ENCODE assay signal across 9 cellular contexts in genomic region chr6:137218473-137218916, GRCh38. TPM values are rescaled to one million over a fixed set of nuclear protein-coding genes. Genes with fewer than 3 reads are reported as not detected.
DNase-seq lines count a peak whose midpoint lies in the region; ATAC-seq and TF ChIP-seq lines count a peak whose summit lies in the region.
"Had no signal": no experiment of that assay in that cellular context is flagged by ENCODE, and none has a peak within 500 bp of the region (broad histone marks: within the 10 kb centered on the region; RNA-seq: fewer than 3 reads in every experiment).

No MANE protein-coding gene starts in this region.

- H3K27me3 Mint-ChIP-seq in osteocyte (ENCODE audit: unreplicated experiment): no peaks in the 10 kb centered on the region

- no peaks in the 10 kb centered on the region for H3K9me3 Mint-ChIP-seq in osteocyte (ENCODE audit: unreplicated experiment)

- H2AFZ ChIP-seq in OCI-LY7 (ENCODE audit: low read length): peak overlapping the region; percentile 71; the same call in 1 of the 2 replicates

- peaks cover 69% of the 10 kb centered on the region for H3K4me1 ChIP-seq in OCI-LY7 (ENCODE audit: insufficient read depth, low read length, poor library complexity, severe bottlenecking)

- peak overlapping the region; percentile 90 for H3K4me3 ChIP-seq in OCI-LY7 (ENCODE audit: low read depth, low read length, poor library complexity, severe bottlenecking)

- H3K4me3 Mint-ChIP-seq in osteocyte (ENCODE audit: unreplicated experiment): peak overlapping the region; percentile 92

- in situ Hi-C loops in GM13976 (cut with MboI; ENCODE audit: low sequenced_read_pairs, unreplicated experiment): no loop called here

- peak; percentile 16 for DNase-seq in A172 (ENCODE audit: low spot score)
- DNase-seq in GM13976 (ENCODE audit: low spot score): peak; percentile 45
- peak; percentile 51 for DNase-seq in OCI-LY7 (ENCODE audit: low spot score)
- peak; percentile 28 for DNase-seq in activated naive CD4-positive, alpha-beta T cell treated with anti-CD3 and anti-CD28 coated beads, Interleukin-2, amount 50 U/mL, for 16 hours
- DNase-seq in globus pallidus (ENCODE audit: low spot score): peak; percentile 47
- DNase-seq in osteocyte (ENCODE audit: extremely low spot score, unreplicated experiment): no peak

- H3K36me3 Mint-ChIP-seq in osteocyte (ENCODE audit: unreplicated experiment): no peaks in the 10 kb centered on the region

- ATAC-seq in HG03025 (IDR thresholded peaks at IDR 0.05; ENCODE audit: low FRiP score, unreplicated experiment) (peak; percentile 37), HG02970 (IDR thresholded peaks at IDR 0.05; ENCODE audit: low FRiP score, unreplicated experiment) (no peak)

- no TSS peak for BruUV-seq in OCI-LY7 (replicated peaks; lab: Mats Ljungman, UMichigan)

- POLR2A ChIA-PET in OCI-LY7 (lab: Charles Lee): interaction anchor here (0.9 to 1.5 kb wide), 3 partner anchors 10 to 16 kb away, joined by 4 to 5 read pairs (median 5); no protein-coding TSS in a partner anchor

- peaks cover 6% of the 10 kb centered on the region; the same call in 1 of the 2 replicates for H4K20me1 ChIP-seq in OCI-LY7 (ENCODE audit: insufficient read depth, low read length)

- TF ChIP-seq CTCF in GM13976 (IDR thresholded peaks at IDR 0.05; ENCODE audit: borderline replicate concordance, control extremely low read depth, extremely low read depth, insufficient read depth, missing control alignments) (no peak), OCI-LY7 (conservative IDR thresholded peaks at IDR 0.05; ENCODE audit: low read length) (no peak), osteocyte (IDR thresholded peaks at IDR 0.05) (no peak)

- peak overlapping the region; percentile 59 for H3K27ac ChIP-seq in OCI-LY7 (ENCODE audit: low read depth, low read length, poor library complexity, severe bottlenecking)

- H3K9me2 ChIP-seq in OCI-LY7 (ENCODE audit: insufficient read depth, low read length): no peaks in the 10 kb centered on the region

- CTCF ChIA-PET in OCI-LY7 (lab: Charles Lee; ENCODE audit: unreplicated experiment): no interaction called here

- intact Hi-C loops in OCI-LY7 (cut with micrococcal nuclease; ENCODE audit: unreplicated experiment): loop anchor here (2.0 kb wide), 2 partner anchors 116 to 124 kb away; no protein-coding TSS in a partner anchor

- H3K9me3 ChIP-seq in OCI-LY7 (ENCODE audit: low read length): no peaks in the 10 kb centered on the region; the same call in 1 of the 2 replicates

- H3K4me2 ChIP-seq in OCI-LY7 (ENCODE audit: low read length): peak overlapping the region; percentile 94

- H3K27ac Mint-ChIP-seq in osteocyte (ENCODE audit: unreplicated experiment): peak overlapping the region; percentile 93

- H3K4me1 Mint-ChIP-seq in osteocyte (ENCODE audit: unreplicated experiment): peaks cover 50% of the 10 kb centered on the region

- H3K79me2 ChIP-seq in OCI-LY7 (ENCODE audit: insufficient read depth, low read depth, low read length): peaks cover 56% of the 10 kb centered on the region

- peaks cover 28% of the 10 kb centered on the region for H3K36me3 ChIP-seq in OCI-LY7 (ENCODE audit: insufficient read depth, low read length)

RNA-seq across cellular contexts. Expression of gene IFNGR1, which starts 0.7 kb away (rescaled TPM):
- 31.9 and 34.6 TPM in 2 replicates for total RNA-seq in A172 (2014; rRNA removed; shearing (Covaris generic))
- 23.2 and 25.6 TPM in 2 replicates for total RNA-seq in OCI-LY7 (2014; rRNA removed; shearing (Covaris generic))
- total RNA-seq in OCI-LY7 (2022) (22.8 and 23.6 TPM in 2 replicates), osteocyte (33.4 and 36.1 TPM in 2 replicates)

RNA-seq across cellular contexts. Expression of gene IL22RA2, which starts 45.1 kb away (rescaled TPM):
- total RNA-seq in A172 (2014; rRNA removed; shearing (Covaris generic)): not detected in 2 replicates
- not detected in 2 replicates for total RNA-seq in OCI-LY7 (2014; rRNA removed; shearing (Covaris generic))
- total RNA-seq in OCI-LY7 (2022): not detected in 2 replicates
- total RNA-seq in osteocyte: not detected in 2 replicates
- total RNA-seq: subcutaneous adipose tissue had no signal
